ENCODE assay signal across 20 cellular contexts in genomic region chr21:45827881-45828579, GRCh38.
DNase-seq lines count a peak whose midpoint lies in the region; ATAC-seq and TF ChIP-seq lines count a peak whose summit lies in the region.
"Had no signal": no experiment of that assay in that cellular context is flagged by ENCODE, and none has a peak within 500 bp of the region (broad histone marks: within the 10 kb centered on the region; RNA-seq: fewer than 3 reads in every experiment).

No MANE protein-coding gene starts in this region.

- H3K4me3 Mint-ChIP-seq in activated CD4-positive, alpha-beta T cell treated with anti-CD3 and anti-CD28 coated beads, Interleukin-2, amount 10 ng/mL, durations not matched to agents 24 days and 14 days: peak overlapping the region; percentile 62
- no peak overlapping the region for H3K4me3 Mint-ChIP-seq in CD4-positive, alpha-beta T cell
- no peak overlapping the region for H3K4me3 Mint-ChIP-seq in activated CD8-positive, alpha-beta memory T cell treated with anti-CD3 and anti-CD28 coated beads, Interleukin-2, amount 10 ng/mL, durations not matched to agents 7 days and 5 days
- H3K4me3 Mint-ChIP-seq in naive thymus-derived CD8-positive, alpha-beta T cell: peak overlapping the region in 9 of 10 donors; percentile 30 to 77 (median 67)

- H3K27ac Mint-ChIP-seq in activated CD4-positive, alpha-beta T cell treated with anti-CD3 and anti-CD28 coated beads, Interleukin-2, amount 10 ng/mL, durations not matched to agents 24 days and 14 days: peak overlapping the region; percentile 38
- H3K27ac Mint-ChIP-seq in CD4-positive, alpha-beta T cell: peak overlapping the region; percentile 79
- no peak overlapping the region for H3K27ac Mint-ChIP-seq in activated CD8-positive, alpha-beta memory T cell treated with anti-CD3 and anti-CD28 coated beads, Interleukin-2, amount 10 ng/mL, durations not matched to agents 7 days and 5 days
- H3K27ac Mint-ChIP-seq in naive thymus-derived CD8-positive, alpha-beta T cell: peak overlapping the region; percentile 50 to 92 (median 81)

- H3K4me1 Mint-ChIP-seq in activated CD4-positive, alpha-beta T cell treated with anti-CD3 and anti-CD28 coated beads, Interleukin-2, amount 10 ng/mL, durations not matched to agents 24 days and 14 days: peaks cover 10% of the 10 kb centered on the region
- H3K4me1 Mint-ChIP-seq in CD4-positive, alpha-beta T cell (ENCODE audit: low read depth): peaks cover 12% of the 10 kb centered on the region
- peaks cover 9% of the 10 kb centered on the region for H3K4me1 Mint-ChIP-seq in activated CD8-positive, alpha-beta memory T cell treated with anti-CD3 and anti-CD28 coated beads, Interleukin-2, amount 10 ng/mL, durations not matched to agents 7 days and 5 days
- peaks cover 10 to 19% (median 12%) of the 10 kb centered on the region in 4 donors for H3K4me1 Mint-ChIP-seq in naive thymus-derived CD8-positive, alpha-beta T cell

- H3K27ac ChIP-seq in CD4-positive, alpha-beta T cell (ENCODE audit: low read depth, low read length): no peak overlapping the region
- H3K27ac ChIP-seq: gastroesophageal sphincter, hepatocyte, Peyer's patch had no signal

- DNase-seq in activated CD4-positive, alpha-beta T cell treated with anti-CD3 and anti-CD28 coated beads, Interleukin-2, amount 10 ng/mL, durations not matched to agents 24 days and 14 days: peak; percentile 55
- DNase-seq in activated CD4-positive, alpha-beta T cell treated with anti-CD3 and anti-CD28 coated beads for 4 hours: no peak
- DNase-seq in CD4-positive, alpha-beta T cell: no peak
- DNase-seq in activated CD8-positive, alpha-beta memory T cell treated with anti-CD3 and anti-CD28 coated beads, Interleukin-2, amount 10 ng/mL, durations not matched to agents 7 days and 5 days: peak; percentile 33
- DNase-seq in naive thymus-derived CD8-positive, alpha-beta T cell: no peak
- no peak for DNase-seq in NAMALWA (ENCODE audit: low spot score)
- DNase-seq: activated CD4-positive, CD25-positive, alpha-beta regulatory T cell treated with anti-CD3 and anti-CD28 coated beads, Interleukin-2, amount 50 U/mL, for 72 hours; mesenchymal stem cell; NCI-H1105; NCI-H2029; NCI-H526 treated with DMSO at 0.1 percent for 48 hours; occipital lobe; Peyer's patch; SHP77 treated with DMSO at 0.1 percent for 48 hours; trophoblast cell had no signal

- H3K36me3 Mint-ChIP-seq in activated CD4-positive, alpha-beta T cell treated with anti-CD3 and anti-CD28 coated beads, Interleukin-2, amount 10 ng/mL, durations not matched to agents 24 days and 14 days (ENCODE audit: low read depth): peaks cover 2% of the 10 kb centered on the region
- H3K36me3 Mint-ChIP-seq in CD4-positive, alpha-beta T cell (ENCODE audit: low read depth): no peaks in the 10 kb centered on the region
- no peaks in the 10 kb centered on the region for H3K36me3 Mint-ChIP-seq in activated CD8-positive, alpha-beta memory T cell treated with anti-CD3 and anti-CD28 coated beads, Interleukin-2, amount 10 ng/mL, durations not matched to agents 7 days and 5 days
- H3K36me3 Mint-ChIP-seq in naive thymus-derived CD8-positive, alpha-beta T cell: no peaks in the 10 kb centered on the region

- CTCF ChIA-PET in CD4-positive, alpha-beta T cell (lab: Charles Lee): no interaction called here
- CTCF ChIA-PET in activated CD8-positive, alpha-beta memory T cell treated with anti-CD3 and anti-CD28 coated beads, Interleukin-2, amount 10 ng/mL, durations not matched to agents 7 days and 5 days (lab: Charles Lee): interaction anchor here (0.8 to 1.1 kb wide), 2 partner anchors 12 to 272 kb away, joined by 3 read pairs; no protein-coding TSS in a partner anchor

- no peak for ATAC-seq in CD4-positive, alpha-beta T cell (ENCODE audit: poor library complexity)
- no peak for ATAC-seq in activated CD8-positive, alpha-beta memory T cell treated with anti-CD3 and anti-CD28 coated beads, Interleukin-2, amount 10 ng/mL, durations not matched to agents 7 days and 5 days
- peak in 1 of 2 donors; percentile 16 for ATAC-seq in naive thymus-derived CD8-positive, alpha-beta T cell
- ATAC-seq in HG03280 (IDR thresholded peaks at IDR 0.05; ENCODE audit: unreplicated experiment) (no peak), HG03175 (IDR thresholded peaks at IDR 0.05; ENCODE audit: unreplicated experiment) (no peak)
- ATAC-seq: gastroesophageal sphincter had no signal

- H3K27me3 Mint-ChIP-seq in activated CD4-positive, alpha-beta T cell treated with anti-CD3 and anti-CD28 coated beads, Interleukin-2, amount 10 ng/mL, durations not matched to agents 24 days and 14 days: no peaks in the 10 kb centered on the region
- no peaks in the 10 kb centered on the region for H3K27me3 Mint-ChIP-seq in CD4-positive, alpha-beta T cell
- peaks cover 16% of the 10 kb centered on the region for H3K27me3 Mint-ChIP-seq in activated CD8-positive, alpha-beta memory T cell treated with anti-CD3 and anti-CD28 coated beads, Interleukin-2, amount 10 ng/mL, durations not matched to agents 7 days and 5 days
- peaks cover 0 to 8% (median 4%) of the 10 kb centered on the region in 5 donors for H3K27me3 Mint-ChIP-seq in naive thymus-derived CD8-positive, alpha-beta T cell

- H3K9me3 Mint-ChIP-seq in activated CD4-positive, alpha-beta T cell treated with anti-CD3 and anti-CD28 coated beads, Interleukin-2, amount 10 ng/mL, durations not matched to agents 24 days and 14 days: peaks cover 4% of the 10 kb centered on the region
- H3K9me3 Mint-ChIP-seq in CD4-positive, alpha-beta T cell: no peaks in the 10 kb centered on the region
- H3K9me3 Mint-ChIP-seq in activated CD8-positive, alpha-beta memory T cell treated with anti-CD3 and anti-CD28 coated beads, Interleukin-2, amount 10 ng/mL, durations not matched to agents 7 days and 5 days (ENCODE audit: low read depth): no peaks in the 10 kb centered on the region
- H3K9me3 Mint-ChIP-seq in naive thymus-derived CD8-positive, alpha-beta T cell: no peaks in the 10 kb centered on the region

- H3K9me3 ChIP-seq in CD4-positive, alpha-beta T cell (ENCODE audit: control insufficient read depth, low read length): no peaks in the 10 kb centered on the region
- H3K9me3 ChIP-seq: gastroesophageal sphincter, HAP-1, Peyer's patch had no signal

- no peaks in the 10 kb centered on the region for H3K27me3 ChIP-seq in CD4-positive, alpha-beta T cell (ENCODE audit: control insufficient read depth, insufficient read depth, low read length)
- H3K27me3 ChIP-seq: gastroesophageal sphincter, hepatocyte, Peyer's patch had no signal

- TF ChIP-seq CTCF in CD4-positive, alpha-beta T cell (IDR thresholded peaks at IDR 0.05): no peak

- intact Hi-C loops in activated CD4-positive, alpha-beta T cell treated with anti-CD3 and anti-CD28 coated beads, Interleukin-2, amount 10 ng/mL, durations not matched to agents 24 days and 14 days (cut with micrococcal nuclease): loop anchor here (10.0 kb wide), 1 partner anchor 383 kb away; no protein-coding TSS in a partner anchor
- intact Hi-C loops in CD4-positive, alpha-beta T cell (cut with DNase I, micrococcal nuclease): no loop called here

- POLR2A ChIA-PET in CD4-positive, alpha-beta T cell (lab: Charles Lee): no interaction called here
- POLR2A ChIA-PET in naive thymus-derived CD8-positive, alpha-beta T cell (lab: Charles Lee): no interaction called here

Comparison
In these comparisons a context has a peak if more than half of its experiments do, and no peak if none do; other contexts are left out.
1. DNase-seq: peak in activated CD4-positive, alpha-beta T cell treated with anti-CD3 and anti-CD28 coated beads, Interleukin-2, amount 10 ng/mL, durations not matched to agents 24 days and 14 days (single experiment) and activated CD8-positive, alpha-beta memory T cell treated with anti-CD3 and anti-CD28 coated beads, Interleukin-2, amount 10 ng/mL, durations not matched to agents 7 days and 5 days (single experiment); none in activated CD4-positive, alpha-beta T cell treated with anti-CD3 and anti-CD28 coated beads for 4 hours (0 of 2), CD4-positive, alpha-beta T cell (0 of 10), naive thymus-derived CD8-positive, alpha-beta T cell (0 of 10) and NAMALWA (single experiment).
2. H3K4me3 Mint-ChIP-seq: peak in activated CD4-positive, alpha-beta T cell treated with anti-CD3 and anti-CD28 coated beads, Interleukin-2, amount 10 ng/mL, durations not matched to agents 24 days and 14 days (single experiment) and naive thymus-derived CD8-positive, alpha-beta T cell (9 of 10); none in CD4-positive, alpha-beta T cell (single experiment) and activated CD8-positive, alpha-beta memory T cell treated with anti-CD3 and anti-CD28 coated beads, Interleukin-2, amount 10 ng/mL, durations not matched to agents 7 days and 5 days (single experiment).